8 cellular contexts compared by ENCODE assay signal in genomic region chr5:111755942-111756353, GRCh38. TPM values are rescaled to one million over a fixed set of nuclear protein-coding genes. Genes with fewer than 3 reads are reported as not detected.
DNase-seq lines count a peak whose midpoint lies in the region; ATAC-seq and TF ChIP-seq lines count a peak whose summit lies in the region.

No MANE protein-coding gene starts in this region.

- DNase-seq in AG08395 (ENCODE audit: low spot score) (peak; percentile 59), HFF-Myc (ENCODE audit: extremely low read depth, low read depth) (no peak), right cardiac atrium (no peak), NCI-H2196 treated with DMSO at 0.1 percent for 48 hours (lab: John Stamatoyannopoulos, UW; ENCODE audit: unreplicated experiment) (no peak)
- DNase-seq in stimulated activated naive B cell treated with anti-CD40 and anti-IgM and Interleukin-4, amounts not matched to agents 10 μg/mL and 1 μg/mL and 100 μg/mL, for 72 hours: no peak
- DNase-seq in stimulated activated CD4-positive, alpha-beta T cell treated with anti-CD3 and anti-CD28 coated beads, Interleukin-4, amount 100 ng/mL, for 1 hour: no peak

- no peaks in the 10 kb centered on the region for H3K27me3 Mint-ChIP-seq in stimulated activated naive B cell treated with anti-CD40 and anti-IgM and Interleukin-4, amounts not matched to agents 10 μg/mL and 1 μg/mL and 100 μg/mL, for 72 hours

- no peaks in the 10 kb centered on the region for H3K9me3 Mint-ChIP-seq in stimulated activated naive B cell treated with anti-CD40 and anti-IgM and Interleukin-4, amounts not matched to agents 10 μg/mL and 1 μg/mL and 100 μg/mL, for 72 hours

- TF ChIP-seq CTCF in HFF-Myc (IDR thresholded peaks at IDR 0.05; ENCODE audit: low read depth, low read length, missing control alignments) (no peak), VCaP (conservative IDR thresholded peaks at IDR 0.05) (no peak)

- H3K4me3 ChIP-seq in HFF-Myc (replicated peaks; ENCODE audit: low read depth, low read length) (peak overlapping the region; percentile 61), right cardiac atrium (ENCODE audit: low read length) (peak overlapping the region; percentile 88)

- 3% methylated on average over 5 of the region's 5 CpGs for WGBS in right cardiac atrium

- no peaks in the 10 kb centered on the region for H3K9me3 ChIP-seq in right cardiac atrium (ENCODE audit: control insufficient read depth, low read length)

- no peaks in the 10 kb centered on the region for H3K27me3 ChIP-seq in right cardiac atrium (ENCODE audit: control insufficient read depth, insufficient read depth)

- peak; percentile 20 to 34 for ATAC-seq in right cardiac atrium
- no peak for ATAC-seq in stimulated activated naive B cell treated with anti-CD40 and anti-IgM and Interleukin-4, amounts not matched to agents 10 μg/mL and 1 μg/mL and 100 μg/mL, for 72 hours (replicated peaks)
- ATAC-seq in HG02678 (IDR thresholded peaks at IDR 0.05; ENCODE audit: unreplicated experiment): no peak

- no peaks in the 10 kb centered on the region for H3K4me1 ChIP-seq in right cardiac atrium (ENCODE audit: control insufficient read depth, insufficient read depth, low read length)

- intact Hi-C loops in right cardiac atrium (cut with DNase I): loop anchor here in 2 of 4 donors (5.0 to 10.0 kb wide), 2 partner anchors 201 to 204 kb away; no protein-coding TSS in a partner anchor

- H3K4me3 Mint-ChIP-seq in stimulated activated naive B cell treated with anti-CD40 and anti-IgM and Interleukin-4, amounts not matched to agents 10 μg/mL and 1 μg/mL and 100 μg/mL, for 72 hours: peak overlapping the region; percentile 88 to 92

- no peaks in the 10 kb centered on the region for H3K36me3 Mint-ChIP-seq in stimulated activated naive B cell treated with anti-CD40 and anti-IgM and Interleukin-4, amounts not matched to agents 10 μg/mL and 1 μg/mL and 100 μg/mL, for 72 hours

- H3K27ac ChIP-seq in VCaP: peak overlapping the region; percentile 99
- peak overlapping the region; percentile 59 for H3K27ac ChIP-seq in right cardiac atrium (ENCODE audit: low read length)

- H3K27ac Mint-ChIP-seq in stimulated activated naive B cell treated with anti-CD40 and anti-IgM and Interleukin-4, amounts not matched to agents 10 μg/mL and 1 μg/mL and 100 μg/mL, for 72 hours: no peak overlapping the region

- H3K4me1 Mint-ChIP-seq in stimulated activated naive B cell treated with anti-CD40 and anti-IgM and Interleukin-4, amounts not matched to agents 10 μg/mL and 1 μg/mL and 100 μg/mL, for 72 hours: peaks cover 8 to 26% of the 10 kb centered on the region in 2 donors

RNA-seq across cellular contexts. Expression of gene NREP, which starts 1.0 kb away (rescaled TPM):
- total RNA-seq in right cardiac atrium: 10 to 100 TPM; 14.9 to 35.8 (median 32.4) TPM
- 26.3 TPM for polyA plus RNA-seq in right cardiac atrium

Comparison
In these comparisons a context has a peak if more than half of its experiments do, and no peak if none do; other contexts are left out.
1. ATAC-seq: peak in right cardiac atrium (2 of 2); none in stimulated activated naive B cell treated with anti-CD40 and anti-IgM and Interleukin-4, amounts not matched to agents 10 μg/mL and 1 μg/mL and 100 μg/mL, for 72 hours (0 of 2) and HG02678 (single experiment).